Comparison of ENCODE assay signal across 8 cellular contexts in genomic region chr19:38675611-38676010, GRCh38. TPM values are rescaled to one million over a fixed set of nuclear protein-coding genes. Genes with fewer than 3 reads are reported as not detected.
DNase-seq lines count a peak whose midpoint lies in the region; ATAC-seq and TF ChIP-seq lines count a peak whose summit lies in the region.

No MANE protein-coding gene starts in this region.

- H3K27ac ChIP-seq in CD8-positive, alpha-beta memory T cell (ENCODE audit: low read depth, low read length): peak overlapping the region; percentile 84
- H3K27ac ChIP-seq in SJSA1 (peak overlapping the region; percentile 21), esophagus muscularis mucosa (replicated peaks in 1 of 4) (peak overlapping the region; percentile 87 to 98 (median 96)), prostate gland (peak overlapping the region; percentile 87 to 90)

- H3K27me3 Mint-ChIP-seq in CD8-positive, alpha-beta memory T cell: no peaks in the 10 kb centered on the region

- intact Hi-C loops in esophagus muscularis mucosa (cut with DNase I): no loop called here
- intact Hi-C loops in prostate gland (cut with DNase I): no loop called here

- H3K4me1 ChIP-seq in CD8-positive, alpha-beta memory T cell (ENCODE audit: insufficient read depth, low read length): peaks cover 68% of the 10 kb centered on the region
- H3K4me1 ChIP-seq in SJSA1 (replicated peaks) (peaks cover 55% of the 10 kb centered on the region), esophagus muscularis mucosa (peaks cover 88 to 97% (median 95%) of the 10 kb centered on the region in 4 donors), prostate gland (replicated peaks) (peaks cover 24% of the 10 kb centered on the region)

- H3K9me3 ChIP-seq in CD8-positive, alpha-beta memory T cell (ENCODE audit: low read length): no peaks in the 10 kb centered on the region
- no peaks in the 10 kb centered on the region for H3K9me3 ChIP-seq in SJSA1 (replicated peaks)
- H3K9me3 ChIP-seq in esophagus muscularis mucosa: no peaks in the 10 kb centered on the region
- H3K9me3 ChIP-seq in prostate gland: no peaks in the 10 kb centered on the region

- POLR2A ChIA-PET in CD8-positive, alpha-beta memory T cell (lab: Charles Lee): no interaction called here

- H3K4me1 Mint-ChIP-seq in CD8-positive, alpha-beta memory T cell: peaks cover 78 to 85% (median 81%) of the 10 kb centered on the region in 3 donors

- no peaks in the 10 kb centered on the region for H3K36me3 ChIP-seq in CD8-positive, alpha-beta memory T cell (ENCODE audit: insufficient read depth, low read length)
- H3K36me3 ChIP-seq in SJSA1: peaks cover 59% of the 10 kb centered on the region
- H3K36me3 ChIP-seq in esophagus muscularis mucosa: peaks cover 0 to 18% (median 2%) of the 10 kb centered on the region in 4 donors
- H3K36me3 ChIP-seq in prostate gland: no peaks in the 10 kb centered on the region

- peaks cover 0 to 18% (median 7%) of the 10 kb centered on the region in 3 donors for H3K36me3 Mint-ChIP-seq in CD8-positive, alpha-beta memory T cell

- H3K4me3 Mint-ChIP-seq in CD8-positive, alpha-beta memory T cell: peak overlapping the region; percentile 29 to 76 (median 47)

- no peak for TF ChIP-seq EP300 in esophagus muscularis mucosa (IDR thresholded peaks at IDR 0.05)

- WGBS in esophagus muscularis mucosa: 58% methylated on average over 2 of the region's 5 CpGs
- 96% methylated on average over 5 of the region's 5 CpGs for WGBS in prostate gland

- ATAC-seq in GM21576 (IDR thresholded peaks at IDR 0.05; ENCODE audit: unreplicated experiment): no peak
- no peak for ATAC-seq in GM18858 (IDR thresholded peaks at IDR 0.05; ENCODE audit: unreplicated experiment)

- DNase-seq in CD8-positive, alpha-beta memory T cell: no peak
- DNase-seq in SJSA1 (ENCODE audit: low read depth in 1 of 2, low spot score in 2 of 2) (no peak), esophagus muscularis mucosa (ENCODE audit: extremely low spot score) (no peak), prostate gland (ENCODE audit: low spot score) (no peak), CD1c-positive myeloid dendritic cell (ENCODE audit: extremely low spot score) (no peak)
- no peak for DNase-seq in activated naive CD4-positive, alpha-beta T cell treated with Interleukin-2 at 50 U/mL for 16 hours

- no peaks in the 10 kb centered on the region for H3K9me3 Mint-ChIP-seq in CD8-positive, alpha-beta memory T cell

- TF ChIP-seq POLR2A in esophagus muscularis mucosa (IDR thresholded peaks at IDR 0.05; ENCODE audit: low read depth) (no peak), prostate gland (IDR thresholded peaks at IDR 0.05) (no peak)

- CTCF ChIA-PET in CD8-positive, alpha-beta memory T cell (lab: Charles Lee): interaction anchor here (1.4 kb wide), 1 partner anchor 37 kb away, joined by 3 read pairs; no protein-coding TSS in a partner anchor

- TF ChIP-seq CTCF in esophagus muscularis mucosa (IDR thresholded peaks at IDR 0.05) (no peak), prostate gland (IDR thresholded peaks at IDR 0.05) (no peak)

- H3K27ac Mint-ChIP-seq in CD8-positive, alpha-beta memory T cell: peak overlapping the region; percentile 21 to 100 (median 92)

- no peaks in the 10 kb centered on the region for H3K27me3 ChIP-seq in CD8-positive, alpha-beta memory T cell (ENCODE audit: insufficient read depth, low read length, poor library complexity, severe bottlenecking)
- H3K27me3 ChIP-seq in SJSA1 (replicated peaks): no peaks in the 10 kb centered on the region
- H3K27me3 ChIP-seq in esophagus muscularis mucosa: no peaks in the 10 kb centered on the region
- H3K27me3 ChIP-seq in prostate gland (replicated peaks; ENCODE audit: insufficient read depth): no peaks in the 10 kb centered on the region

- H3K4me3 ChIP-seq in CD8-positive, alpha-beta memory T cell (ENCODE audit: low read length): no peak overlapping the region
- H3K4me3 ChIP-seq in SJSA1 (no peak overlapping the region), esophagus muscularis mucosa (no peak overlapping the region), prostate gland (no peak overlapping the region)

RNA-seq across cellular contexts. Expression of gene ACTN4, which starts 28.2 kb away (rescaled TPM):
- total RNA-seq in CD8-positive, alpha-beta memory T cell: 100 to 1,000 TPM; 295 to 314 TPM
- polyA plus RNA-seq in CD8-positive, alpha-beta memory T cell: 31.9 TPM
- 193 and 399 TPM in 2 replicates for total RNA-seq in SJSA1 (2014; rRNA removed; shearing (Covaris generic))
- 100 to 1,000 TPM; 416 to 816 (median 598) TPM for total RNA-seq in esophagus muscularis mucosa
- total RNA-seq in prostate gland: 100 to 1,000 TPM; 312 to 330 TPM

RNA-seq across cellular contexts. Expression of gene EIF3K, which starts 56.6 kb away (rescaled TPM):
- total RNA-seq in CD8-positive, alpha-beta memory T cell: 100 to 1,000 TPM; 275 to 282 TPM
- 401 TPM for polyA plus RNA-seq in CD8-positive, alpha-beta memory T cell
- total RNA-seq in SJSA1 (2014; rRNA removed; shearing (Covaris generic)): 353 and 543 TPM in 2 replicates
- total RNA-seq in esophagus muscularis mucosa (100 to 1,000 TPM; 333 to 570 (median 446) TPM), prostate gland (100 to 1,000 TPM; 368 to 618 TPM)

RNA-seq across cellular contexts. Expression of gene MAP4K1, which starts 57.9 kb away (rescaled TPM):
- 100 to 1,000 TPM; 161 to 162 TPM for total RNA-seq in CD8-positive, alpha-beta memory T cell
- 178 TPM for polyA plus RNA-seq in CD8-positive, alpha-beta memory T cell
- total RNA-seq in SJSA1 (2014; rRNA removed; shearing (Covaris generic)): not detected in 2 replicates
- total RNA-seq in esophagus muscularis mucosa: 1 to 10 TPM; 1.2 to 4.5 (median 3.1) TPM
- total RNA-seq in prostate gland: 10 to 100 TPM in 1 of 2 donors, 1 to 10 TPM in 1; 1.6 to 14.1 TPM

Comparison
In these comparisons a context has a peak if more than half of its experiments do, and no peak if none do; other contexts are left out.
1. H3K27ac ChIP-seq: peak in every context shown above with its lines; median percentile 96 in esophagus muscularis mucosa; 88 in prostate gland; 84 in CD8-positive, alpha-beta memory T cell; 21 in SJSA1.
2. RNA of gene MAP4K1, which starts 57.9 kb away (total RNA-seq): 161 to 162 TPM in CD8-positive, alpha-beta memory T cell; 1.6 to 14.1 TPM in prostate gland, 1.2 to 4.5 TPM in esophagus muscularis mucosa and not detected in SJSA1; every median in the first group is over 10 times any median in the second.